ENCODE assay signal across 9 cellular contexts in genomic region chr16:11076259-11077018, GRCh38.
DNase-seq lines count a peak whose midpoint lies in the region; ATAC-seq, FAIRE-seq and TF ChIP-seq lines count a peak whose summit lies in the region.
"Had no signal": no experiment of that assay in that cellular context is flagged by ENCODE, and none has a peak within 500 bp of the region (broad histone marks: within the 10 kb centered on the region; RNA-seq: fewer than 3 reads in every experiment).

No MANE protein-coding gene starts in this region.

- in situ Hi-C loops in GM12878 (cut with MboI): no loop called here

- peaks cover 59% of the 10 kb centered on the region for H3K36me3 ChIP-seq in BLaER1
- peaks cover 0 to 1% of the 10 kb centered on the region in 2 experiments; a peak in 3 of 4 replicates for H3K36me3 ChIP-seq in GM12878 (ENCODE audit: control insufficient read depth in 2 of 2, insufficient read depth in 2 of 2, low read length in 1 of 2)

- H3K4me1 Mint-ChIP-seq in Calu3 (ENCODE audit: low read depth, unreplicated experiment): peaks cover 35% of the 10 kb centered on the region

- under 1% methylated on average over 13 of the region's 13 CpGs for whole genome bisulfite sequencing in GM12878 (ENCODE audit: insufficient coverage, insufficient replicate concordance, low lambda C conversion rate, missing lambda C conversion rate)

- no peaks in the 10 kb centered on the region for H3K27me3 Mint-ChIP-seq in Calu3 (ENCODE audit: unreplicated experiment)

- H3K27ac Mint-ChIP-seq in Calu3 (ENCODE audit: unreplicated experiment): no peak overlapping the region

- TF ChIP-seq RAD21 in GM12878 (IDR thresholded peaks at IDR 0.05; ENCODE audit: insufficient read depth, low read depth, low read length): no peak

- H3K4me3 Mint-ChIP-seq in Calu3 (ENCODE audit: low read depth, unreplicated experiment): no peak overlapping the region

- CTCF ChIA-PET in GM12878 (lab: Yijun Ruan, JAX): interaction anchor here (0.7 to 2.2 kb wide), 11 partner anchors 10 to 295 kb away, joined by 3 to 15 read pairs (median 4); partner anchors contain the start of gene SOCS1
- CTCF ChIA-PET in Calu3 (lab: Charles Lee): no interaction called here

- H3K9me3 ChIP-seq in BLaER1: no peaks in the 10 kb centered on the region
- no peaks in the 10 kb centered on the region for H3K9me3 ChIP-seq in GM12878 (replicated peaks; ENCODE audit: control insufficient read depth, insufficient read depth, low read length)

- DNase-seq in GM12878 (ENCODE audit: low read depth, low spot score) (peak; percentile 79), Calu3 (no peak), SW480 (ENCODE audit: low spot score) (no peak), HK-2 (ENCODE audit: unreplicated experiment) (no peak)
- peak; percentile 74 to 90 for DNase-seq in stimulated activated CD8-positive, alpha-beta memory T cell treated with anti-CD3 and anti-CD28 coated beads, Interleukin-7, amount 100 ng/mL, for 48 hours (ENCODE audit: extremely low read depth in 1 of 2, low read depth in 1 of 2)

- POLR2A ChIA-PET in GM12878 (lab: Charles Lee): interaction anchor here (0.5 to 2.7 kb wide), 13 partner anchors 14 to 315 kb away, joined by 3 to 10 read pairs (median 3); no protein-coding TSS in a partner anchor

- no peak overlapping the region for H3K4me3 ChIP-seq in BLaER1
- H3K4me3 ChIP-seq in GM12878: no peak overlapping the region

- 0 out of 4 replicates have a peak, but pooled peaks of 1 of the 2 experiments have one; percentile 10 for TF ChIP-seq EP300 in GM12878 (IDR thresholded peaks at IDR 0.05; ENCODE audit: borderline replicate concordance in 1 of 2, control insufficient read depth in 1 of 2, low read depth in 2 of 2, low read length in 2 of 2)

- no peak for TF ChIP-seq POLR2A in GM12878 (IDR thresholded peaks at IDR 0.05; ENCODE audit: low read depth, low read length)

- H3K4me1 ChIP-seq in BLaER1: peaks cover 45% of the 10 kb centered on the region
- H3K4me1 ChIP-seq in GM12878 (ENCODE audit: control insufficient read depth, insufficient read depth, low read length): peaks cover 46% of the 10 kb centered on the region

- RAD21 ChIA-PET in GM12878 (lab: Charles Lee; ENCODE audit: unreplicated experiment): interaction anchor here (0.5 to 2.1 kb wide), 22 partner anchors 9 to 560 kb away, joined by 3 to 19 read pairs (median 5); partner anchors contain the start of gene SOCS1

- no peak for TF ChIP-seq CTCF in GM12878 (IDR thresholded peaks at IDR 0.05 in 2 of 3, conservative IDR thresholded peaks at IDR 0.05 in 1 of 3; ENCODE audit: control insufficient read depth in 2 of 3, extremely low read depth in 1 of 3, insufficient read depth in 1 of 3, low read depth in 3 of 3, low read length in 3 of 3)
- TF ChIP-seq CTCF in Calu3 (IDR thresholded peaks at IDR 0.05; ENCODE audit: unreplicated experiment): no peak

- peaks cover 17% of the 10 kb centered on the region; the same call in 1 of the 2 replicates for H4K20me1 ChIP-seq in BLaER1
- no peaks in the 10 kb centered on the region for H4K20me1 ChIP-seq in GM12878 (ENCODE audit: control insufficient read depth, insufficient read depth)

- BruUV-seq in GM12878 (replicated peaks; lab: Mats Ljungman, UMichigan) (no TSS peak), Calu3 (replicated peaks; lab: Mats Ljungman, UMichigan) (no TSS peak)

- SMC1A ChIA-PET in GM12878 (lab: Charles Lee; ENCODE audit: uncharacterized antibody, unreplicated experiment): interaction anchor here (0.7 to 2.2 kb wide), 27 partner anchors 10 to 280 kb away, joined by 3 to 22 read pairs (median 5); partner anchors contain the start of gene SOCS1

- FAIRE-seq in GM12878 (lab: Jason Lieb, UNC): no peak
- FAIRE-seq: TTC549 had no signal

- H3K27me3 ChIP-seq in BLaER1 (no peaks in the 10 kb centered on the region), GM12878 (replicated peaks in 1 of 2; ENCODE audit: control insufficient read depth in 2 of 2, insufficient read depth in 2 of 2, low read length in 1 of 2) (no peaks in the 10 kb centered on the region)

- peak overlapping the region; percentile 19; the same call in 1 of the 2 replicates for H3K27ac ChIP-seq in BLaER1
- peak overlapping the region; percentile 65 for H3K27ac ChIP-seq in GM12878 (ENCODE audit: control insufficient read depth, insufficient read depth)

- peaks cover 11% of the 10 kb centered on the region for H3K36me3 Mint-ChIP-seq in Calu3 (ENCODE audit: insufficient read depth, unreplicated experiment)

- no peaks in the 10 kb centered on the region for H3K79me2 ChIP-seq in GM12878 (ENCODE audit: control insufficient read depth, insufficient read depth, low read length)

- ATAC-seq in GM21360 (IDR thresholded peaks at IDR 0.05; ENCODE audit: unreplicated experiment) (peak; percentile 52), HG03565 (IDR thresholded peaks at IDR 0.05; ENCODE audit: unreplicated experiment) (peak; percentile 57), GM12878 (peak; percentile 64)

- peak overlapping the region; percentile 3 for H2AFZ ChIP-seq in GM12878 (ENCODE audit: control insufficient read depth, low read depth, low read length)

- H3K9ac ChIP-seq in BLaER1 (no peak overlapping the region), GM12878 (ENCODE audit: control insufficient read depth, insufficient read depth, low read length) (peak overlapping the region; percentile 37; the same call in 1 of the 2 replicates)

- H3K9me3 Mint-ChIP-seq in Calu3 (ENCODE audit: low read depth, unreplicated experiment): no peaks in the 10 kb centered on the region

- peak overlapping the region; percentile 31; the same call in 1 of the 2 replicates for H3K4me2 ChIP-seq in BLaER1
- peak overlapping the region; percentile 71 for H3K4me2 ChIP-seq in GM12878 (ENCODE audit: control insufficient read depth, insufficient read depth)

- intact Hi-C loops in GM12878 (cut with micrococcal nuclease; ENCODE audit: unreplicated experiment): loop anchor here (5.0 to 10.0 kb wide), 5 partner anchors 94 to 278 kb away; partner anchors contain the start of gene SOCS1
- intact Hi-C loops in Calu3 (cut with micrococcal nuclease; ENCODE audit: unreplicated experiment): no loop called here

TF ChIP-seq in GM12878, 131 proteins besides CTCF, POLR2A, EP300 and RAD21 (continues in another document):
- TF ChIP-seq NR2F1 (conservative IDR thresholded peaks at IDR 0.05) (peak; percentile 68), MYC (IDR thresholded peaks at IDR 0.05; ENCODE audit: insufficient read depth, insufficient read length, insufficient replicate concordance, low read length, severe bottlenecking) (no peak), RAD51 (IDR thresholded peaks at IDR 0.05) (no peak), NFYA (IDR thresholded peaks at IDR 0.05; ENCODE audit: borderline replicate concordance, low read depth, low read length) (no peak), SPI1 (IDR thresholded peaks at IDR 0.05; ENCODE audit: borderline replicate concordance, insufficient read depth, low read depth, low read length) (no peak), PAX8 (IDR thresholded peaks at IDR 0.05) (no peak), EGR1 (IDR thresholded peaks at IDR 0.05; ENCODE audit: borderline replicate concordance in 1 of 2, low read depth in 2 of 2, low read length in 2 of 2) (peak in 1 of 2 experiments; percentile 88; a peak in 2 of 3 replicates), CEBPB (IDR thresholded peaks at IDR 0.05; ENCODE audit: borderline replicate concordance in 1 of 2, low read depth in 2 of 2, low read length in 2 of 2) (no peak), PAX5 (IDR thresholded peaks at IDR 0.05; ENCODE audit: borderline replicate concordance, low read depth, low read length) (peak; percentile 55; the same call in 1 of the 2 replicates), JUND (IDR thresholded peaks at IDR 0.05; ENCODE audit: low read depth, low read length) (no peak), KLF5 (IDR thresholded peaks at IDR 0.05; ENCODE audit: partially characterized antibody) (no peak), PML (IDR thresholded peaks at IDR 0.05; ENCODE audit: low read length) (no peak), SKIL (IDR thresholded peaks at IDR 0.05; ENCODE audit: low read depth, poor library complexity, severe bottlenecking) (peak; percentile 73), HCFC1 (IDR thresholded peaks at IDR 0.05; ENCODE audit: low read length) (no peak), ATF7 (IDR thresholded peaks at IDR 0.05; ENCODE audit: low read depth) (peak; percentile 72; the same call in 1 of the 2 replicates), ZSCAN29 (IDR thresholded peaks at IDR 0.05) (no peak), SMAD1 (IDR thresholded peaks at IDR 0.05; ENCODE audit: low read depth, partially characterized antibody) (no peak), IKZF2 (IDR thresholded peaks at IDR 0.05) (peak; percentile 56 to 57; a peak in 2 of 4 replicates), E2F4 (IDR thresholded peaks at IDR 0.05; ENCODE audit: low read depth, low read length) (no peak)

Comparison
In these comparisons a context has a peak if more than half of its experiments do, and no peak if none do; other contexts are left out.
1. DNase-seq: peak in GM12878 (single experiment) and stimulated activated CD8-positive, alpha-beta memory T cell treated with anti-CD3 and anti-CD28 coated beads, Interleukin-7, amount 100 ng/mL, for 48 hours (2 of 2); none in Calu3 (single experiment), SW480 (single experiment) and HK-2 (single experiment).
2. Peak in every context shown above with its lines, with median percentiles within 50 percentile points of each other: ATAC-seq.